ENCODE assay signal across 18 cellular contexts in genomic region chr4:129335263-129335662, GRCh38.
A peak's percentile ranks its signal among the peaks of the same experiment; 100 is the strongest.
DNase-seq lines count a peak whose midpoint lies in the region; ATAC-seq lines count a peak whose summit lies in the region.
"Had no signal": no experiment of that assay in that cellular context is flagged by ENCODE, and none has a peak within 500 bp of the region (broad histone marks: within the 10 kb centered on the region; RNA-seq: fewer than 3 reads in every experiment).

No MANE protein-coding gene starts in this region.

- DNase-seq in NCI-H2196 (lab: John Stamatoyannopoulos, UW; ENCODE audit: unreplicated experiment), result peak; percentile 6
- no peak for DNase-seq in NCI-H2196 treated with DMSO at 0.1 percent for 48 hours (lab: John Stamatoyannopoulos, UW; ENCODE audit: unreplicated experiment)
- DNase-seq in NCI-H2081 (lab: John Stamatoyannopoulos, UW), result peak; percentile 76 to 84
- peak; percentile 10 for DNase-seq in astrocyte of the hippocampus (ENCODE audit: low read depth, low spot score)
- peak; percentile 38 for DNase-seq in renal cortical epithelial cell (ENCODE audit: low read depth)
- no peak for DNase-seq in HCEC 1CT
- no peak for DNase-seq in stimulated activated CD4-positive, alpha-beta T cell treated with anti-CD3 and anti-CD28 coated beads, Interleukin-4, amount 100 ng/mL, for 1 hour
- no peak for DNase-seq in effector memory CD8-positive, alpha-beta T cell
- DNase-seq: activated CD4-positive, alpha-beta T cell treated with anti-CD3 and anti-CD28 coated beads for 4 hours; activated naive CD8-positive, alpha-beta T cell treated with anti-CD3 and anti-CD28 coated beads for 36 hours; effector CD8-positive, alpha-beta T cell; glutamatergic neuron; left ventricle myocardium inferior; NCI-H446 treated with DMSO at 0.1 percent for 48 hours; nephron progenitor cell; SHP77; uterus had no signal

- H3K27me3 Mint-ChIP-seq in effector memory CD8-positive, alpha-beta T cell, result peaks cover 20 to 21% of the 10 kb centered on the region in 2 donors

- H3K27ac Mint-ChIP-seq in effector memory CD8-positive, alpha-beta T cell, result no peak overlapping the region
- H3K27ac Mint-ChIP-seq: activated naive CD8-positive, alpha-beta T cell treated with anti-CD3 and anti-CD28 coated beads for 36 hours; CD14-positive monocyte; nephron progenitor cell had no signal

- H3K9me3 Mint-ChIP-seq in effector memory CD8-positive, alpha-beta T cell, result peaks cover 0 to 2% of the 10 kb centered on the region in 2 donors
- H3K9me3 Mint-ChIP-seq: activated naive CD8-positive, alpha-beta T cell treated with anti-CD3 and anti-CD28 coated beads for 36 hours had no signal

- H3K4me1 Mint-ChIP-seq in effector memory CD8-positive, alpha-beta T cell (ENCODE audit: low read depth in 2 of 2), result no peaks in the 10 kb centered on the region
- H3K4me1 Mint-ChIP-seq: activated naive CD8-positive, alpha-beta T cell treated with anti-CD3 and anti-CD28 coated beads for 36 hours had no signal

- H3K36me3 Mint-ChIP-seq in effector memory CD8-positive, alpha-beta T cell (ENCODE audit: insufficient read depth), result no peaks in the 10 kb centered on the region
- H3K36me3 Mint-ChIP-seq: activated naive CD8-positive, alpha-beta T cell treated with anti-CD3 and anti-CD28 coated beads for 36 hours had no signal

- no peak overlapping the region for H3K4me3 Mint-ChIP-seq in effector memory CD8-positive, alpha-beta T cell
- H3K4me3 Mint-ChIP-seq: activated naive CD8-positive, alpha-beta T cell treated with anti-CD3 and anti-CD28 coated beads for 36 hours; CD14-positive monocyte; nephron progenitor cell had no signal

- ATAC-seq in effector memory CD8-positive, alpha-beta T cell (replicated peaks), result no peak

Comparison
In these comparisons a context has a peak if more than half of its experiments do, and no peak if none do; other contexts are left out.
1. DNase-seq: peak in NCI-H2196 (single experiment), NCI-H2081 (2 of 2), astrocyte of the hippocampus (single experiment) and renal cortical epithelial cell (single experiment); none in NCI-H2196 treated with DMSO at 0.1 percent for 48 hours (single experiment), HCEC 1CT (single experiment), stimulated activated CD4-positive, alpha-beta T cell treated with anti-CD3 and anti-CD28 coated beads, Interleukin-4, amount 100 ng/mL, for 1 hour (single experiment) and effector memory CD8-positive, alpha-beta T cell (0 of 3).